ENCODE assay signal across 40 cellular contexts in genomic region chr1:245777752-245778151, GRCh38.
"Had no signal": no experiment of that assay in that cellular context is flagged by ENCODE, and none has a peak within 500 bp of the region (broad histone marks: within the 10 kb centered on the region; RNA-seq: fewer than 3 reads in every experiment).

No MANE protein-coding gene starts in this region.

- H3K27ac ChIP-seq: ascending aorta, cardiac muscle cell, WERI-Rb-1 had no signal

- H3K27ac Mint-ChIP-seq: activated CD4-positive, alpha-beta memory T cell treated with anti-CD3 and anti-CD28 coated beads, Interleukin-2, amount 10 ng/mL, durations not matched to agents 7 days and 5 days; activated CD4-positive, alpha-beta T cell treated with anti-CD3 and anti-CD28 coated beads for 36 hours; activated CD4-positive, alpha-beta T cell treated with anti-CD3 and anti-CD28 coated beads, Interleukin-2, amount 10 ng/mL, durations not matched to agents 7 days and 5 days; activated CD8-positive, alpha-beta memory T cell treated with anti-CD3 and anti-CD28 coated beads, Interleukin-2, amount 10 ng/mL, durations not matched to agents 7 days and 5 days; activated CD8-positive, alpha-beta T cell treated with anti-CD3 and anti-CD28 coated beads, Interleukin-2, amount 10 ng/mL, durations not matched to agents 7 days and 5 days; activated naive CD4-positive, alpha-beta T cell treated with anti-CD3 and anti-CD28 coated beads, Interleukin-2, amount 10 ng/mL, durations not matched to agents 7 days and 5 days; activated naive CD4-positive, alpha-beta T cell treated with anti-CD3 and anti-CD28 coated beads, Interleukin-2, amount 50 U/mL, for 24 hours; activated naive CD8-positive, alpha-beta T cell; activated naive CD8-positive, alpha-beta T cell treated with anti-CD3 and anti-CD28 coated beads, Interleukin-2, amount 10 ng/mL, durations not matched to agents 7 days and 5 days; activated naive CD8-positive, alpha-beta T cell treated with anti-CD3 and anti-CD28 coated beads, Interleukin-2, amount 50 U/mL, for 24 hours; activated T-cell treated with anti-CD3 and anti-CD28 coated beads, Interleukin-2, amount 50 U/mL, for 24 hours; activated T-helper 2 cell treated with anti-CD3 and anti-CD28 coated beads, Interferon-gamma antibody, Interleukin-2, Interleukin-4, amounts not matched to agents 10 μg/mL and 5 μg/mL and 100 μg/mL, durations not matched to agents 14 hours and 24 hours and 36 hours; brain; T-helper 1 cell treated with Interleukin-12 subunit alpha and Interleukin-12 subunit beta and Interleukin-4 antibody, amounts not matched to agents 30 μg/mL and 1 μg/mL, for 36 hours; T-helper 2 cell treated with Interferon-gamma antibody and Interleukin-4, amounts not matched to agents 5 μg/mL and 100 μg/mL, for 36 hours; WTC11 had no signal

- H3K4me1 ChIP-seq: ascending aorta had no signal

- ATAC-seq: activated CD4-positive, alpha-beta T cell treated with anti-CD3 and anti-CD28 coated beads for 36 hours; activated CD4-positive, CD25-positive, alpha-beta regulatory T cell treated with anti-CD3 and anti-CD28 coated beads, Interleukin-2, amount 50 U/mL, for 24 hours; activated CD8-positive, alpha-beta memory T cell treated with anti-CD3 and anti-CD28 coated beads, Interleukin-2, amount 10 ng/mL, durations not matched to agents 7 days and 5 days; activated CD8-positive, alpha-beta T cell treated with anti-CD3 and anti-CD28 coated beads, Interleukin-2, amount 10 ng/mL, durations not matched to agents 7 days and 5 days; activated naive CD8-positive, alpha-beta T cell treated with anti-CD3 and anti-CD28 coated beads, Interleukin-2, amount 50 U/mL, for 24 hours; WTC11 had no signal

- H3K9me3 ChIP-seq: ascending aorta had no signal

- DNase-seq: activated CD4-positive, alpha-beta memory T cell treated with anti-CD3 and anti-CD28 coated beads, Interleukin-2, amount 10 ng/mL, durations not matched to agents 7 days and 5 days; activated CD4-positive, alpha-beta T cell treated with anti-CD3 and anti-CD28 coated beads for 1 hour; activated CD4-positive, alpha-beta T cell treated with anti-CD3 and anti-CD28 coated beads for 36 hours; activated CD4-positive, alpha-beta T cell treated with anti-CD3 and anti-CD28 coated beads for 48 hours; activated CD4-positive, alpha-beta T cell treated with anti-CD3 and anti-CD28 coated beads, Interleukin-2, amount 10 ng/mL, durations not matched to agents 7 days and 5 days; activated CD4-positive, alpha-beta T cell treated with anti-CD3 and anti-CD28 coated beads, Interleukin-2, amount 50 U/mL, for 48 hours; activated CD4-positive, CD25-positive, alpha-beta regulatory T cell; activated CD8-positive, alpha-beta memory T cell treated with anti-CD3 and anti-CD28 coated beads for 24 hours; activated CD8-positive, alpha-beta memory T cell treated with anti-CD3 and anti-CD28 coated beads, Interleukin-2, amount 10 ng/mL, durations not matched to agents 7 days and 5 days; activated CD8-positive, alpha-beta memory T cell treated with anti-CD3 and anti-CD28 coated beads, Interleukin-2, amount 50 U/mL, for 48 hours; activated CD8-positive, alpha-beta T cell treated with anti-CD3 and anti-CD28 coated beads, Interleukin-2, amount 10 ng/mL, durations not matched to agents 7 days and 5 days; activated effector memory CD4-positive, alpha-beta T cell treated with Interleukin-2 at 50 U/mL for 16 hours; activated gamma-delta T cell; activated naive CD4-positive, alpha-beta T cell treated with anti-CD3 and anti-CD28 coated beads, Interleukin-2, amount 10 ng/mL, durations not matched to agents 7 days and 5 days; activated naive CD4-positive, alpha-beta T cell treated with Interleukin-2 at 50 U/mL for 16 hours; activated naive CD8-positive, alpha-beta T cell treated with anti-CD3 and anti-CD28 coated beads, Interleukin-2, amount 10 ng/mL, durations not matched to agents 7 days and 5 days; activated naive CD8-positive, alpha-beta T cell treated with anti-CD3 and anti-CD28 coated beads, Interleukin-2, amount 50 U/mL, for 24 hours; activated T-cell treated with anti-CD3 and anti-CD28 coated beads, Interleukin-2, amount 50 U/mL, for 24 hours; activated T-cell treated with anti-CD3 and anti-CD28 coated beads, Interleukin-2, amount 50 U/mL, for 48 hours; amygdala; anterior cingulate cortex; caudate nucleus; cerebellar nuclear complex; T-helper 1 cell; T-helper 2 cell; T-helper 9 cell; WERI-Rb-1 had no signal

- H3K36me3 Mint-ChIP-seq: activated CD8-positive, alpha-beta memory T cell treated with anti-CD3 and anti-CD28 coated beads, Interleukin-2, amount 10 ng/mL, durations not matched to agents 7 days and 5 days; activated naive CD4-positive, alpha-beta T cell treated with anti-CD3 and anti-CD28 coated beads, Interleukin-2, amount 10 ng/mL, durations not matched to agents 7 days and 5 days; activated naive CD8-positive, alpha-beta T cell; activated naive CD8-positive, alpha-beta T cell treated with anti-CD3 and anti-CD28 coated beads, Interleukin-2, amount 10 ng/mL, durations not matched to agents 7 days and 5 days; brain had no signal

- H3K27me3 Mint-ChIP-seq: activated CD4-positive, alpha-beta memory T cell treated with anti-CD3 and anti-CD28 coated beads, Interleukin-2, amount 10 ng/mL, durations not matched to agents 7 days and 5 days; activated CD4-positive, alpha-beta T cell treated with anti-CD3 and anti-CD28 coated beads for 36 hours; activated CD4-positive, alpha-beta T cell treated with anti-CD3 and anti-CD28 coated beads, Interleukin-2, amount 10 ng/mL, durations not matched to agents 7 days and 5 days; activated CD8-positive, alpha-beta memory T cell treated with anti-CD3 and anti-CD28 coated beads, Interleukin-2, amount 10 ng/mL, durations not matched to agents 7 days and 5 days; activated naive CD4-positive, alpha-beta T cell treated with anti-CD3 and anti-CD28 coated beads, Interleukin-2, amount 10 ng/mL, durations not matched to agents 7 days and 5 days; activated naive CD4-positive, alpha-beta T cell treated with anti-CD3 and anti-CD28 coated beads, Interleukin-2, amount 50 U/mL, for 24 hours; activated naive CD8-positive, alpha-beta T cell; activated naive CD8-positive, alpha-beta T cell treated with anti-CD3 and anti-CD28 coated beads, Interleukin-2, amount 10 ng/mL, durations not matched to agents 7 days and 5 days; activated naive CD8-positive, alpha-beta T cell treated with anti-CD3 and anti-CD28 coated beads, Interleukin-2, amount 50 U/mL, for 24 hours; activated T-cell treated with anti-CD3 and anti-CD28 coated beads, Interleukin-2, amount 50 U/mL, for 24 hours; brain; central memory CD8-positive, alpha-beta T cell had no signal

- H3K36me3 ChIP-seq: ascending aorta, cardiac muscle cell, WERI-Rb-1 had no signal

- H3K9me3 Mint-ChIP-seq: activated CD4-positive, alpha-beta T cell treated with anti-CD3 and anti-CD28 coated beads, Interleukin-2, amount 10 ng/mL, durations not matched to agents 7 days and 5 days; activated naive CD4-positive, alpha-beta T cell treated with anti-CD3 and anti-CD28 coated beads, Interleukin-2, amount 50 U/mL, for 24 hours; activated naive CD8-positive, alpha-beta T cell treated with anti-CD3 and anti-CD28 coated beads, Interleukin-2, amount 10 ng/mL, durations not matched to agents 7 days and 5 days; activated T-helper 2 cell treated with anti-CD3 and anti-CD28 coated beads, Interferon-gamma antibody, Interleukin-2, Interleukin-4, amounts not matched to agents 10 μg/mL and 5 μg/mL and 100 μg/mL, durations not matched to agents 14 hours and 24 hours and 36 hours; central memory CD8-positive, alpha-beta T cell; T-helper 2 cell treated with Interferon-gamma antibody and Interleukin-4, amounts not matched to agents 5 μg/mL and 100 μg/mL, for 36 hours had no signal

- H3K27me3 ChIP-seq: ascending aorta, cardiac muscle cell had no signal

- H3K4me3 Mint-ChIP-seq: activated CD4-positive, alpha-beta memory T cell treated with anti-CD3 and anti-CD28 coated beads, Interleukin-2, amount 10 ng/mL, durations not matched to agents 7 days and 5 days; activated CD4-positive, alpha-beta T cell treated with anti-CD3 and anti-CD28 coated beads for 36 hours; activated CD4-positive, alpha-beta T cell treated with anti-CD3 and anti-CD28 coated beads, Interleukin-2, amount 10 ng/mL, durations not matched to agents 7 days and 5 days; activated CD8-positive, alpha-beta memory T cell treated with anti-CD3 and anti-CD28 coated beads, Interleukin-2, amount 10 ng/mL, durations not matched to agents 7 days and 5 days; activated CD8-positive, alpha-beta T cell treated with anti-CD3 and anti-CD28 coated beads, Interleukin-2, amount 10 ng/mL, durations not matched to agents 7 days and 5 days; activated naive CD4-positive, alpha-beta T cell treated with anti-CD3 and anti-CD28 coated beads, Interleukin-2, amount 10 ng/mL, durations not matched to agents 7 days and 5 days; activated naive CD4-positive, alpha-beta T cell treated with anti-CD3 and anti-CD28 coated beads, Interleukin-2, amount 50 U/mL, for 24 hours; activated naive CD8-positive, alpha-beta T cell; activated naive CD8-positive, alpha-beta T cell treated with anti-CD3 and anti-CD28 coated beads, Interleukin-2, amount 10 ng/mL, durations not matched to agents 7 days and 5 days; activated naive CD8-positive, alpha-beta T cell treated with anti-CD3 and anti-CD28 coated beads, Interleukin-2, amount 50 U/mL, for 24 hours; activated T-cell treated with anti-CD3 and anti-CD28 coated beads, Interleukin-2, amount 50 U/mL, for 24 hours; brain; central memory CD8-positive, alpha-beta T cell; T-helper 1 cell treated with Interleukin-12 subunit alpha and Interleukin-12 subunit beta and Interleukin-4 antibody, amounts not matched to agents 30 μg/mL and 1 μg/mL, for 36 hours; T-helper 2 cell treated with Interferon-gamma antibody and Interleukin-4, amounts not matched to agents 5 μg/mL and 100 μg/mL, for 36 hours; WTC11 had no signal

- H3K4me3 ChIP-seq: ascending aorta, cardiac muscle cell had no signal

- H3K4me1 Mint-ChIP-seq: activated CD4-positive, alpha-beta memory T cell treated with anti-CD3 and anti-CD28 coated beads, Interleukin-2, amount 10 ng/mL, durations not matched to agents 7 days and 5 days; activated CD4-positive, alpha-beta T cell treated with anti-CD3 and anti-CD28 coated beads for 36 hours; activated CD4-positive, alpha-beta T cell treated with anti-CD3 and anti-CD28 coated beads, Interleukin-2, amount 10 ng/mL, durations not matched to agents 7 days and 5 days; activated CD8-positive, alpha-beta memory T cell treated with anti-CD3 and anti-CD28 coated beads, Interleukin-2, amount 10 ng/mL, durations not matched to agents 7 days and 5 days; activated naive CD4-positive, alpha-beta T cell treated with anti-CD3 and anti-CD28 coated beads, Interleukin-2, amount 10 ng/mL, durations not matched to agents 7 days and 5 days; activated naive CD4-positive, alpha-beta T cell treated with anti-CD3 and anti-CD28 coated beads, Interleukin-2, amount 50 U/mL, for 24 hours; activated naive CD8-positive, alpha-beta T cell treated with anti-CD3 and anti-CD28 coated beads, Interleukin-2, amount 10 ng/mL, durations not matched to agents 7 days and 5 days; activated naive CD8-positive, alpha-beta T cell treated with anti-CD3 and anti-CD28 coated beads, Interleukin-2, amount 50 U/mL, for 24 hours; central memory CD8-positive, alpha-beta T cell had no signal

- FAIRE-seq: bronchial epithelial cell, TTC549 had no signal
